Comparison of ENCODE assay signal across 2 cellular contexts in the genomic region with DNA sequence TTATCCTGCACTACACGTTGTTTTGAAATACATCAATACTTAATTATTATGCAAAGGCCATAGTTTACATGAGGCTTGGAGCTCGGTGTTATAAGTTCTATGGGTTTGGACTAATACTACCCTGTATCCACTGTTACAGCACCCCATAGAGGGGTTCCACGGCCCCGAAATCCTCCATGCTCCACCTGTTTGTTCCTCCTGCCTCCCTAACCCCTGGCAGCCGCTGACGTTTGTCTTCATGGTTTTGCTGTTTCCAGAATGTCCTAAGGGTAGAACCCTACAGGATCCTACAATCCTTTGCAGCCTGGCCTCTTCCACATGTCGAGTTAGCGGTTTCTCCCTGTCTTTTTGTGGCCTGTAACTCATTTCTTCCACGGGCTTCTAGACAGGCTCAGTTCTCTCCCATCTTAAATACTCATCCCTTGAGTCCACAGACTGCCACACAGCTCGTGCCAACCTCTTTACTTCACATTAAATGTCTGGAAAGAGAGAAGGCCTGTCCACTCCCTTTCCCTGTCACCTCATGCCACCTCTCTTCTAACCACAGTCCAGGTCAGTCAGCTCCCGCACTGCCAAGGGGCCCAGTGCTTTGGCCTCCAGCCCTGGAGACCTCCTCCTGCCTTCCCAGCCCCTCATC.
TF ChIP-seq lines count a peak whose summit lies in the region.

No MANE protein-coding gene starts in this region.

TF ChIP-seq in SK-N-SH, 30 proteins besides CTCF, POLR2A, EP300 and RAD21:
- TF ChIP-seq, protein P1, sequence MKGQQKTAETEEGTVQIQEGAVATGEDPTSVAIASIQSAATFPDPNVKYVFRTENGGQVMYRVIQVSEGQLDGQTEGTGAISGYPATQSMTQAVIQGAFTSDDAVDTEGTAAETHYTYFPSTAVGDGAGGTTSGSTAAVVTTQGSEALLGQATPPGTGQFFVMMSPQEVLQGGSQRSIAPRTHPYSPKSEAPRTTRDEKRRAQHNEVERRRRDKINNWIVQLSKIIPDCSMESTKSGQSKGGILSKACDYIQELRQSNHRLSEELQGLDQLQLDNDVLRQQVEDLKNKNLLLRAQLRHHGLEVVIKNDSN (IDR thresholded peaks at IDR 0.05; ENCODE audit: borderline replicate concordance, low read depth) = no peak
- TF ChIP-seq FOSL2 (IDR thresholded peaks at IDR 0.05; ENCODE audit: borderline replicate concordance, low read depth) = no peak
- TF ChIP-seq POLR2AphosphoS5 (IDR thresholded peaks at IDR 0.05; ENCODE audit: low read depth, low read length) = no peak
- no peak for TF ChIP-seq SMC3 (IDR thresholded peaks at IDR 0.05; ENCODE audit: low read depth, low read length)
- TF ChIP-seq, protein P2, sequence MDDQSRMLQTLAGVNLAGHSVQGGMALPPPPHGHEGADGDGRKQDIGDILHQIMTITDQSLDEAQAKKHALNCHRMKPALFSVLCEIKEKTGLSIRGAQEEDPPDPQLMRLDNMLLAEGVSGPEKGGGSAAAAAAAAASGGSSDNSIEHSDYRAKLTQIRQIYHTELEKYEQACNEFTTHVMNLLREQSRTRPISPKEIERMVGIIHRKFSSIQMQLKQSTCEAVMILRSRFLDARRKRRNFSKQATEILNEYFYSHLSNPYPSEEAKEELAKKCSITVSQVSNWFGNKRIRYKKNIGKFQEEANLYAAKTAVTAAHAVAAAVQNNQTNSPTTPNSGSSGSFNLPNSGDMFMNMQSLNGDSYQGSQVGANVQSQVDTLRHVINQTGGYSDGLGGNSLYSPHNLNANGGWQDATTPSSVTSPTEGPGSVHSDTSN (IDR thresholded peaks at IDR 0.05) = no peak
- TF ChIP-seq NRF1 (IDR thresholded peaks at IDR 0.05; ENCODE audit: low read depth, low read length) = no peak
- TF ChIP-seq, protein P3, sequence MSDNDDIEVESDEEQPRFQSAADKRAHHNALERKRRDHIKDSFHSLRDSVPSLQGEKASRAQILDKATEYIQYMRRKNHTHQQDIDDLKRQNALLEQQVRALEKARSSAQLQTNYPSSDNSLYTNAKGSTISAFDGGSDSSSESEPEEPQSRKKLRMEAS (IDR thresholded peaks at IDR 0.05; ENCODE audit: low read depth) = no peak

TF ChIP-seq in SK-N-SH treated with all-trans-retinoic acid at 6 μM for 48 hours, 23 proteins besides CTCF, POLR2A, EP300 and RAD21 (continued from another document):
- TF ChIP-seq, protein P4, sequence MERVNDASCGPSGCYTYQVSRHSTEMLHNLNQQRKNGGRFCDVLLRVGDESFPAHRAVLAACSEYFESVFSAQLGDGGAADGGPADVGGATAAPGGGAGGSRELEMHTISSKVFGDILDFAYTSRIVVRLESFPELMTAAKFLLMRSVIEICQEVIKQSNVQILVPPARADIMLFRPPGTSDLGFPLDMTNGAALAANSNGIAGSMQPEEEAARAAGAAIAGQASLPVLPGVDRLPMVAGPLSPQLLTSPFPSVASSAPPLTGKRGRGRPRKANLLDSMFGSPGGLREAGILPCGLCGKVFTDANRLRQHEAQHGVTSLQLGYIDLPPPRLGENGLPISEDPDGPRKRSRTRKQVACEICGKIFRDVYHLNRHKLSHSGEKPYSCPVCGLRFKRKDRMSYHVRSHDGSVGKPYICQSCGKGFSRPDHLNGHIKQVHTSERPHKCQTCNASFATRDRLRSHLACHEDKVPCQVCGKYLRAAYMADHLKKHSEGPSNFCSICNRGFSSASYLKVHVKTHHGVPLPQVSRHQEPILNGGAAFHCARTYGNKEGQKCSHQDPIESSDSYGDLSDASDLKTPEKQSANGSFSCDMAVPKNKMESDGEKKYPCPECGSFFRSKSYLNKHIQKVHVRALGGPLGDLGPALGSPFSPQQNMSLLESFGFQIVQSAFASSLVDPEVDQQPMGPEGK (CRISPR knock-in tag; IDR thresholded peaks at IDR 0.05; ENCODE audit: borderline replicate concordance) = no peak
- TF ChIP-seq ZNF70 (CRISPR knock-in tag; IDR thresholded peaks at IDR 0.05) (no peak), TCF4 (CRISPR knock-in tag; IDR thresholded peaks at IDR 0.05; ENCODE audit: borderline replicate concordance) (no peak), ZC3H10 (CRISPR knock-in tag; IDR thresholded peaks at IDR 0.05) (no peak), ARNTL (CRISPR knock-in tag; IDR thresholded peaks at IDR 0.05; ENCODE audit: borderline replicate concordance, low read depth) (no peak), RARB (CRISPR knock-in tag; IDR thresholded peaks at IDR 0.05) (no peak)
- TF ChIP-seq, protein P5, sequence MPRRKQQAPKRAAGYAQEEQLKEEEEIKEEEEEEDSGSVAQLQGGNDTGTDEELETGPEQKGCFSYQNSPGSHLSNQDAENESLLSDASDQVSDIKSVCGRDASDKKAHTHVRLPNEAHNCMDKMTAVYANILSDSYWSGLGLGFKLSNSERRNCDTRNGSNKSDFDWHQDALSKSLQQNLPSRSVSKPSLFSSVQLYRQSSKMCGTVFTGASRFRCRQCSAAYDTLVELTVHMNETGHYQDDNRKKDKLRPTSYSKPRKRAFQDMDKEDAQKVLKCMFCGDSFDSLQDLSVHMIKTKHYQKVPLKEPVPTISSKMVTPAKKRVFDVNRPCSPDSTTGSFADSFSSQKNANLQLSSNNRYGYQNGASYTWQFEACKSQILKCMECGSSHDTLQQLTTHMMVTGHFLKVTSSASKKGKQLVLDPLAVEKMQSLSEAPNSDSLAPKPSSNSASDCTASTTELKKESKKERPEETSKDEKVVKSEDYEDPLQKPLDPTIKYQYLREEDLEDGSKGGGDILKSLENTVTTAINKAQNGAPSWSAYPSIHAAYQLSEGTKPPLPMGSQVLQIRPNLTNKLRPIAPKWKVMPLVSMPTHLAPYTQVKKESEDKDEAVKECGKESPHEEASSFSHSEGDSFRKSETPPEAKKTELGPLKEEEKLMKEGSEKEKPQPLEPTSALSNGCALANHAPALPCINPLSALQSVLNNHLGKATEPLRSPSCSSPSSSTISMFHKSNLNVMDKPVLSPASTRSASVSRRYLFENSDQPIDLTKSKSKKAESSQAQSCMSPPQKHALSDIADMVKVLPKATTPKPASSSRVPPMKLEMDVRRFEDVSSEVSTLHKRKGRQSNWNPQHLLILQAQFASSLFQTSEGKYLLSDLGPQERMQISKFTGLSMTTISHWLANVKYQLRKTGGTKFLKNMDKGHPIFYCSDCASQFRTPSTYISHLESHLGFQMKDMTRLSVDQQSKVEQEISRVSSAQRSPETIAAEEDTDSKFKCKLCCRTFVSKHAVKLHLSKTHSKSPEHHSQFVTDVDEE (CRISPR knock-in tag; IDR thresholded peaks at IDR 0.05) = no peak
- TF ChIP-seq, protein P6, sequence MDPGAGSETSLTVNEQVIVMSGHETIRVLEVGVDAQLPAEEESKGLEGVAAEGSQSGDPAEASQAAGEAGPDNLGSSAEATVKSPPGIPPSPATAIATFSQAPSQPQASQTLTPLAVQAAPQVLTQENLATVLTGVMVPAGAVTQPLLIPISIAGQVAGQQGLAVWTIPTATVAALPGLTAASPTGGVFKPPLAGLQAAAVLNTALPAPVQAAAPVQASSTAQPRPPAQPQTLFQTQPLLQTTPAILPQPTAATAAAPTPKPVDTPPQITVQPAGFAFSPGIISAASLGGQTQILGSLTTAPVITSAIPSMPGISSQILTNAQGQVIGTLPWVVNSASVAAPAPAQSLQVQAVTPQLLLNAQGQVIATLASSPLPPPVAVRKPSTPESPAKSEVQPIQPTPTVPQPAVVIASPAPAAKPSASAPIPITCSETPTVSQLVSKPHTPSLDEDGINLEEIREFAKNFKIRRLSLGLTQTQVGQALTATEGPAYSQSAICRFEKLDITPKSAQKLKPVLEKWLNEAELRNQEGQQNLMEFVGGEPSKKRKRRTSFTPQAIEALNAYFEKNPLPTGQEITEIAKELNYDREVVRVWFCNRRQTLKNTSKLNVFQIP (CRISPR knock-in tag; IDR thresholded peaks at IDR 0.05; ENCODE audit: borderline replicate concordance, low read depth) = no peak
TF ChIP-seq in SK-N-SH treated with all-trans-retinoic acid at 6 μM for 48 hours: peak in this region for 0.
